Comparison of ENCODE assay signal across 1 cellular context in the genomic region with DNA sequence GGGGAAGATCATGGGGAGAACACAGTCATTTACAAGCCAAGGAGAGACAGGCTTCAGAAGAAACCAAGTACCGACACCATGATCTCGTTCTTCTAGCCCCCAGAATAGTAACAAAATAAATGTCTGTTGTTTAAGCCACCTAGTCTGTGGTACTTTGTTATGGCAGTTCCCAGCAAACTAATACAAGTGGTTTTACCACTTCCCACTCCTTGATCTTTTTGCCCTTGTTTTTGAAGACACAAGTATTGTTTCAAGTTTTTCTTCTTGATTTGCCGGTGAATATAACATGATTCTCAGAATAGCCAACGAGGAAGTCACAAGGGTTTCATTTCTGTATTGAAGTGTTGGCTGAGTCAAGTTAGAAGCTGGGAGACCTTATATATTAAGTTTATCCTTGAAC.
TF ChIP-seq lines count a peak whose summit lies in the region.

No MANE protein-coding gene starts in this region.

TF ChIP-seq in GM12878, 131 proteins besides CTCF, POLR2A, EP300 and RAD21 (continued from another document):
- TF ChIP-seq, protein P1, sequence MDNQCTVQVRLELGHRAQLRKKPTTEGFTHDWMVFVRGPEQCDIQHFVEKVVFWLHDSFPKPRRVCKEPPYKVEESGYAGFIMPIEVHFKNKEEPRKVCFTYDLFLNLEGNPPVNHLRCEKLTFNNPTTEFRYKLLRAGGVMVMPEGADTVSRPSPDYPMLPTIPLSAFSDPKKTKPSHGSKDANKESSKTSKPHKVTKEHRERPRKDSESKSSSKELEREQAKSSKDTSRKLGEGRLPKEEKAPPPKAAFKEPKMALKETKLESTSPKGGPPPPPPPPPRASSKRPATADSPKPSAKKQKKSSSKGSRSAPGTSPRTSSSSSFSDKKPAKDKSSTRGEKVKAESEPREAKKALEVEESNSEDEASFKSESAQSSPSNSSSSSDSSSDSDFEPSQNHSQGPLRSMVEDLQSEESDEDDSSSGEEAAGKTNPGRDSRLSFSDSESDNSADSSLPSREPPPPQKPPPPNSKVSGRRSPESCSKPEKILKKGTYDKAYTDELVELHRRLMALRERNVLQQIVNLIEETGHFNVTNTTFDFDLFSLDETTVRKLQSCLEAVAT (IDR thresholded peaks at IDR 0.05) = no peak
TF ChIP-seq in GM12878: peak in this region for 21.
